Comparison of ENCODE assay signal across 7 cellular contexts in the genomic region with DNA sequence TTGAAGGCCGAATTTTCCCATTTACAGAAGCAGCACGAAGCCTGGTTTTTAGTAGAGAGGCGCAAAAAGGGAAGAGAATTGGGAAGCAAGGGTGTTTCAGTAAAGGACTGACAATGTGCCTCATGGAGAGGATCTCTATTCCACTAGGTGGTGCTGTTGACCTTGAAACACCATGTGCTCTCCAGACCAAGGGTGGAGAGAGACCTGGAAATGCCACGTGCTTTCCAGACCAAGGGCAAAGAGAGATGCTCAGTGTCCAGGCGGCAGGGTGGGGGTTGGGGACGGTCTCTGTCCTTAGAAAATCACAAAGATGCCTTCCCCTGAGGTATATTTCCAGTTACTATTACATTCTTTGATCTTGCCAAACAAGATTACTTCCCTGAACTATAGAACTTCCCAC.
DNase-seq lines count a peak whose midpoint lies in the region; ATAC-seq, FAIRE-seq and TF ChIP-seq lines count a peak whose summit lies in the region.

No MANE protein-coding gene starts in this region.

- TF ChIP-seq CTCF in GM12872 (IDR thresholded peaks at IDR 0.05; ENCODE audit: insufficient read depth, low read depth, low read length) = peak; percentile 66; the same call in 2 of the 3 replicates
- TF ChIP-seq CTCF in ascending aorta (IDR thresholded peaks at IDR 0.05) = peak in 2 of 3 experiments; percentile 22 to 47
- TF ChIP-seq CTCF in kidney (IDR thresholded peaks at IDR 0.05; ENCODE audit: borderline replicate concordance, extremely low read depth, insufficient read depth) = peak; percentile 47

- no peaks in the 10 kb centered on the region for H3K4me1 ChIP-seq in ascending aorta
- H3K4me1 ChIP-seq in kidney (ENCODE audit: control insufficient read depth in 1 of 2, insufficient read depth in 1 of 2, low read depth in 1 of 2, low read length in 2 of 2) = no peaks in the 10 kb centered on the region

- H3K4me3 ChIP-seq in ascending aorta = no peak overlapping the region
- no peak overlapping the region for H3K4me3 ChIP-seq in kidney (ENCODE audit: low read length in 2 of 2)

- no peak overlapping the region for H3K27ac ChIP-seq in ascending aorta
- H3K27ac ChIP-seq in kidney (ENCODE audit: low read depth in 2 of 2, low read length in 2 of 2) = no peak overlapping the region

- DNase-seq in MV-4-11 (lab: John Stamatoyannopoulos, UW) (peak; percentile 38), ascending aorta (ENCODE audit: low spot score in 2 of 2) (no peak), kidney (no peak)
- no peak for DNase-seq in stimulated activated naive CD4-positive, alpha-beta T cell (lab: John Stamatoyannopoulos, UW)

- intact Hi-C loops in ascending aorta (cut with DNase I) (no loop called here), kidney (cut with DNase I) (no loop called here)

- no peak for FAIRE-seq in kidney (lab: Jason Lieb, UNC)

- no peak for ATAC-seq in HG03159 (IDR thresholded peaks at IDR 0.05; ENCODE audit: unreplicated experiment)
- ATAC-seq in GM21381 (IDR thresholded peaks at IDR 0.05; ENCODE audit: unreplicated experiment) = no peak

- no peaks in the 10 kb centered on the region for H3K27me3 ChIP-seq in ascending aorta

- H3K9me3 ChIP-seq in ascending aorta (peaks cover 0 to 9% of the 10 kb centered on the region in 2 donors), kidney (ENCODE audit: control insufficient read depth in 1 of 2, low read length in 2 of 2) (peaks cover 2 to 12% of the 10 kb centered on the region in 2 donors)

- H3K36me3 ChIP-seq in ascending aorta (no peaks in the 10 kb centered on the region), kidney (ENCODE audit: control insufficient read depth in 1 of 2, insufficient read depth in 2 of 2, low read length in 2 of 2) (no peaks in the 10 kb centered on the region)

- no peak overlapping the region for H3K9ac ChIP-seq in kidney (ENCODE audit: low read length in 2 of 2)
